Comparison of ENCODE assay signal across 1 cellular context in the genomic region with DNA sequence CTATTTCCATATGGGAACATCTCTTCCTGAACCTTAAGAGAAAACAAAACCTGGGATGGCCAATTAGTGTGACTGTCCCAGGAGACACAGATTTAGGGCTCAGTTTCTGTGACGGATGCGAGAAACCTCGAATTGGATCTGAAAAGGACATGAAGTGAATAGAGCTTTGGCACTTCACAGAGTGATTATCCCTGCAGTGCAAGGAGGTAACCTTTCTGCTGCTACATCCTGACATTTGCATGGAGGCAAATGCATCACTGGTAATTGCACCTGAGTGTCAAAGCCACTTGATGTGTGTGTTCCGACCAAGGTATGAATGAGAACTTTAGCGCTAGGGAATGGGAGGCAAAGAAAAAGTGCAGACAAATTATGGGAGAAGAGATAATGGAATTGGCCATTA.
TF ChIP-seq lines count a peak whose summit lies in the region.

No MANE protein-coding gene starts in this region.

TF ChIP-seq in GM23338, 12 proteins besides CTCF, POLR2A, EP300 and RAD21 (continued from another document):
- TF ChIP-seq, protein P1, sequence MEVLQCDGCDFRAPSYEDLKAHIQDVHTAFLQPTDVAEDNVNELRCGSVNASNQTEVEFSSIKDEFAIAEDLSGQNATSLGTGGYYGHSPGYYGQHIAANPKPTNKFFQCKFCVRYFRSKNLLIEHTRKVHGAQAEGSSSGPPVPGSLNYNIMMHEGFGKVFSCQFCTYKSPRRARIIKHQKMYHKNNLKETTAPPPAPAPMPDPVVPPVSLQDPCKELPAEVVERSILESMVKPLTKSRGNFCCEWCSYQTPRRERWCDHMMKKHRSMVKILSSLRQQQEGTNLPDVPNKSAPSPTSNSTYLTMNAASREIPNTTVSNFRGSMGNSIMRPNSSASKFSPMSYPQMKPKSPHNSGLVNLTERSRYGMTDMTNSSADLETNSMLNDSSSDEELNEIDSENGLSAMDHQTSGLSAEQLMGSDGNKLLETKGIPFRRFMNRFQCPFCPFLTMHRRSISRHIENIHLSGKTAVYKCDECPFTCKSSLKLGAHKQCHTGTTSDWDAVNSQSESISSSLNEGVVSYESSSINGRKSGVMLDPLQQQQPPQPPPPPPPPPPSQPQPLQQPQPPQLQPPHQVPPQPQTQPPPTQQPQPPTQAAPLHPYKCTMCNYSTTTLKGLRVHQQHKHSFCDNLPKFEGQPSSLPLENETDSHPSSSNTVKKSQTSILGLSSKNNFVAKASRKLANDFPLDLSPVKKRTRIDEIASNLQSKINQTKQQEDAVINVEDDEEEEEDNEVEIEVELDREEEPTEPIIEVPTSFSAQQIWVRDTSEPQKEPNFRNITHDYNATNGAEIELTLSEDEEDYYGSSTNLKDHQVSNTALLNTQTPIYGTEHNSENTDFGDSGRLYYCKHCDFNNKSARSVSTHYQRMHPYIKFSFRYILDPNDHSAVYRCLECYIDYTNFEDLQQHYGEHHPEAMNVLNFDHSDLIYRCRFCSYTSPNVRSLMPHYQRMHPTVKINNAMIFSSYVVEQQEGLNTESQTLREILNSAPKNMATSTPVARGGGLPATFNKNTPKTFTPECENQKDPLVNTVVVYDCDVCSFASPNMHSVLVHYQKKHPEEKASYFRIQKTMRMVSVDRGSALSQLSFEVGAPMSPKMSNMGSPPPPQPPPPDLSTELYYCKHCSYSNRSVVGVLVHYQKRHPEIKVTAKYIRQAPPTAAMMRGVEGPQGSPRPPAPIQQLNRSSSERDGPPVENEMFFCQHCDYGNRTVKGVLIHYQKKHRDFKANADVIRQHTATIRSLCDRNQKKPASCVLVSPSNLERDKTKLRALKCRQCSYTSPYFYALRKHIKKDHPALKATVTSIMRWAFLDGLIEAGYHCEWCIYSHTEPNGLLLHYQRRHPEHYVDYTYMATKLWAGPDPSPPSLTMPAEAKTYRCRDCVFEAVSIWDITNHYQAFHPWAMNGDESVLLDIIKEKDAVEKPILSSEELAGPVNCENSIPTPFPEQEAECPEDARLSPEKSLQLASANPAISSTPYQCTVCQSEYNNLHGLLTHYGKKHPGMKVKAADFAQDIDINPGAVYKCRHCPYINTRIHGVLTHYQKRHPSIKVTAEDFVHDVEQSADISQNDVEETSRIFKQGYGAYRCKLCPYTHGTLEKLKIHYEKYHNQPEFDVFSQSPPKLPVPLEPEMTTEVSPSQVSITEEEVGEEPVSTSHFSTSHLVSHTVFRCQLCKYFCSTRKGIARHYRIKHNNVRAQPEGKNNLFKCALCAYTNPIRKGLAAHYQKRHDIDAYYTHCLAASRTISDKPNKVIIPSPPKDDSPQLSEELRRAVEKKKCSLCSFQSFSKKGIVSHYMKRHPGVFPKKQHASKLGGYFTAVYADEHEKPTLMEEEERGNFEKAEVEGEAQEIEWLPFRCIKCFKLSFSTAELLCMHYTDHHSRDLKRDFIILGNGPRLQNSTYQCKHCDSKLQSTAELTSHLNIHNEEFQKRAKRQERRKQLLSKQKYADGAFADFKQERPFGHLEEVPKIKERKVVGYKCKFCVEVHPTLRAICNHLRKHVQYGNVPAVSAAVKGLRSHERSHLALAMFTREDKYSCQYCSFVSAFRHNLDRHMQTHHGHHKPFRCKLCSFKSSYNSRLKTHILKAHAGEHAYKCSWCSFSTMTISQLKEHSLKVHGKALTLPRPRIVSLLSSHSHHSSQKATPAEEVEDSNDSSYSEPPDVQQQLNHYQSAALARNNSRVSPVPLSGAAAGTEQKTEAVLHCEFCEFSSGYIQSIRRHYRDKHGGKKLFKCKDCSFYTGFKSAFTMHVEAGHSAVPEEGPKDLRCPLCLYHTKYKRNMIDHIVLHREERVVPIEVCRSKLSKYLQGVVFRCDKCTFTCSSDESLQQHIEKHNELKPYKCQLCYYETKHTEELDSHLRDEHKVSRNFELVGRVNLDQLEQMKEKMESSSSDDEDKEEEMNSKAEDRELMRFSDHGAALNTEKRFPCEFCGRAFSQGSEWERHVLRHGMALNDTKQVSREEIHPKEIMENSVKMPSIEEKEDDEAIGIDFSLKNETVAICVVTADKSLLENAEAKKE (CRISPR knock-in tag; IDR thresholded peaks at IDR 0.05): no peak
